ENCODE assay signal across 16 cellular contexts in genomic region chr12:106865685-106866084, GRCh38.
DNase-seq lines count a peak whose midpoint lies in the region; ATAC-seq and TF ChIP-seq lines count a peak whose summit lies in the region.
"Had no signal": no experiment of that assay in that cellular context is flagged by ENCODE, and none has a peak within 500 bp of the region (broad histone marks: within the 10 kb centered on the region; RNA-seq: fewer than 3 reads in every experiment).

No MANE protein-coding gene starts in this region.

- no peak for TF ChIP-seq CTCF in foreskin keratinocyte (conservative IDR thresholded peaks at IDR 0.05)

- no peaks in the 10 kb centered on the region for H3K9me3 ChIP-seq in CD4-positive, alpha-beta memory T cell (ENCODE audit: control insufficient read depth in 1 of 2, low read length in 2 of 2)
- no peaks in the 10 kb centered on the region for H3K9me3 ChIP-seq in NT2/D1 (ENCODE audit: insufficient read depth, low read length)
- H3K9me3 ChIP-seq: MG63 had no signal

- H3K4me1 Mint-ChIP-seq in CD4-positive, alpha-beta memory T cell: peaks cover 4 to 9% (median 8%) of the 10 kb centered on the region in 4 donors

- no peak overlapping the region for H3K4me3 Mint-ChIP-seq in CD4-positive, alpha-beta memory T cell
- H3K4me3 Mint-ChIP-seq: HFFc6 had no signal

- no peak for DNase-seq in CD4-positive, alpha-beta memory T cell
- peak; percentile 48 for DNase-seq in NT2/D1 (ENCODE audit: low read depth, low spot score)
- DNase-seq in foreskin keratinocyte: peak in 1 of 2 donors; percentile 11
- DNase-seq in islet precursor cell: peak; percentile 81
- DNase-seq in HUDEP-2 (lab: John Stamatoyannopoulos, UW; ENCODE audit: unreplicated experiment in 76 of 76): no peak
- DNase-seq in HuH-7.5 (ENCODE audit: low spot score): no peak
- DNase-seq in retina: no peak
- DNase-seq: 8988T, C1 segment of cervical spinal cord, COR-L47, HFFc6, MG63, NCI-H1105, NCI-H1694 treated with DMSO at 0.1 percent for 48 hours, PC-3 had no signal

- CTCF ChIA-PET in CD4-positive, alpha-beta memory T cell (lab: Charles Lee; ENCODE audit: partially characterized antibody): interaction anchor here (1.6 kb wide), 1 partner anchor 12 kb away, joined by 4 read pairs; no protein-coding TSS in a partner anchor

- no peaks in the 10 kb centered on the region for H3K27me3 Mint-ChIP-seq in CD4-positive, alpha-beta memory T cell

- no peak overlapping the region for H3K9ac ChIP-seq in NT2/D1 (ENCODE audit: insufficient read length, low read depth)

- peak overlapping the region in 4 of 7 donors; percentile 3 to 48 (median 38) for H3K27ac Mint-ChIP-seq in CD4-positive, alpha-beta memory T cell
- H3K27ac Mint-ChIP-seq: HFFc6 had no signal

- H3K36me3 ChIP-seq in CD4-positive, alpha-beta memory T cell (ENCODE audit: insufficient read depth, low read length): peaks cover 13% of the 10 kb centered on the region
- H3K36me3 ChIP-seq in NT2/D1 (ENCODE audit: insufficient read depth, insufficient read length, low read length): peaks cover 19% of the 10 kb centered on the region

- no peak overlapping the region for H3K27ac ChIP-seq in CD4-positive, alpha-beta memory T cell (ENCODE audit: low read depth, low read length)
- no peak overlapping the region for H3K27ac ChIP-seq in foreskin keratinocyte

- H3K4me1 ChIP-seq in CD4-positive, alpha-beta memory T cell (ENCODE audit: insufficient read depth, low read length): no peaks in the 10 kb centered on the region
- no peaks in the 10 kb centered on the region for H3K4me1 ChIP-seq in NT2/D1 (ENCODE audit: insufficient read depth, insufficient read length)
- no peaks in the 10 kb centered on the region for H3K4me1 ChIP-seq in foreskin keratinocyte

- ATAC-seq in foreskin keratinocyte (peak; percentile 23), GM18498 (IDR thresholded peaks at IDR 0.05; ENCODE audit: unreplicated experiment) (no peak)
- ATAC-seq: PC-3 had no signal

- POLR2A ChIA-PET in CD4-positive, alpha-beta memory T cell (lab: Charles Lee; ENCODE audit: partially characterized antibody): no interaction called here

- peaks cover 30 to 37% of the 10 kb centered on the region in 2 donors for H3K36me3 Mint-ChIP-seq in CD4-positive, alpha-beta memory T cell

- H3K9me3 Mint-ChIP-seq in CD4-positive, alpha-beta memory T cell: no peaks in the 10 kb centered on the region
- H3K9me3 Mint-ChIP-seq: HFFc6 had no signal

- H3K4me3 ChIP-seq in CD4-positive, alpha-beta memory T cell (ENCODE audit: low read length in 2 of 2): no peak overlapping the region
- H3K4me3 ChIP-seq in NT2/D1 (ENCODE audit: insufficient read length, low read depth): no peak overlapping the region
- H3K4me3 ChIP-seq: MG63 had no signal

- H3K27me3 ChIP-seq in CD4-positive, alpha-beta memory T cell (ENCODE audit: insufficient read depth, low read length): no peaks in the 10 kb centered on the region
- no peaks in the 10 kb centered on the region for H3K27me3 ChIP-seq in NT2/D1 (ENCODE audit: insufficient read depth, insufficient read length)
- no peaks in the 10 kb centered on the region for H3K27me3 ChIP-seq in foreskin keratinocyte
- H3K27me3 ChIP-seq: MG63 had no signal

- intact Hi-C loops in CD4-positive, alpha-beta memory T cell (cut with micrococcal nuclease): no loop called here

Comparison
In these comparisons a context has a peak if more than half of its experiments do, and no peak if none do; other contexts are left out.
1. DNase-seq: peak in NT2/D1 (single experiment) and islet precursor cell (single experiment); none in CD4-positive, alpha-beta memory T cell (0 of 5), HUDEP-2 (0 of 76), HuH-7.5 (single experiment) and retina (single experiment).